ENCODE assay signal across 2 cellular contexts in the genomic region with DNA sequence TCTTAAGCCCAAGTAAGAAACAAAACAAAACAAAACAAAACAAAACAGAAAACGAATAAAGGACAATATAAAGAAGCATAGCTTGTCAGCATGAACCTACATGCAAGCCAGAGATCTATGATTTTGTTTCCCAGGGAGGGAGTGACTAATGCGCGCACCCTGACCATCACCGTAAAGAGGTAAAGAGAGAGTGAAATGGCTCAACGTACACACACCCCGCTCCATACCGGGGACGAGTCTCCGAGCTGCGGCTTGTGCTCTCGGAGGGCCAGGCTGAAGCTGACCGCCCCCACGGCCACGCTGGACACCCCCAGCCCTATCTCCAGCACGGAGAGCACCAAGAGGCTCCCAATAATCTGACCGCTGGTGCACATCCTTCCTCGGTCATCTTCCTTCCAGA.
TF ChIP-seq lines count a peak whose summit lies in the region.

No MANE protein-coding gene starts in this region.

TF ChIP-seq in H1, 55 proteins besides CTCF, POLR2A, EP300 and RAD21:
- TF ChIP-seq POLR2AphosphoS5 (IDR thresholded peaks at IDR 0.05; ENCODE audit: low read depth, low read length) (peak; percentile 53; the same call in 1 of the 2 replicates), CHD2 (IDR thresholded peaks at IDR 0.05; ENCODE audit: low read length) (no peak), ZNF274 (IDR thresholded peaks at IDR 0.05; ENCODE audit: borderline replicate concordance, extremely low read depth, low read length) (no peak), CREB1 (IDR thresholded peaks at IDR 0.05) (no peak), BCL11A (IDR thresholded peaks at IDR 0.05; ENCODE audit: low read depth in 2 of 2, low read length in 2 of 2) (no peak), FOSL1 (IDR thresholded peaks at IDR 0.05; ENCODE audit: insufficient read depth, low read depth, low read length) (no peak), SP4 (IDR thresholded peaks at IDR 0.05; ENCODE audit: low read length) (no peak), CBX5 (IDR thresholded peaks at IDR 0.05; ENCODE audit: low read depth, low read length) (no peak), JUN (IDR thresholded peaks at IDR 0.05; ENCODE audit: low read depth, low read length) (no peak), SRF (IDR thresholded peaks at IDR 0.05; ENCODE audit: low read depth, low read length) (no peak), TEAD4 (IDR thresholded peaks at IDR 0.05; ENCODE audit: low read depth, low read length) (no peak), SIX5 (IDR thresholded peaks at IDR 0.05; ENCODE audit: low read depth, low read length) (no peak), GTF2F1 (IDR thresholded peaks at IDR 0.05; ENCODE audit: borderline replicate concordance, low read depth, low read length) (no peak), EZH2 (IDR thresholded peaks at IDR 0.05; ENCODE audit: low read depth, low read length, severe bottlenecking) (peak; percentile 36), TAF1 (IDR thresholded peaks at IDR 0.05; ENCODE audit: low read depth, low read length) (0 out of 2 replicates have a peak, but pooled peaks have one; percentile 7), YY1 (IDR thresholded peaks at IDR 0.05; ENCODE audit: low read depth, low read length) (no peak), RFX5 (IDR thresholded peaks at IDR 0.05; ENCODE audit: borderline replicate concordance, low read depth, low read length) (no peak), TAF7 (optimal IDR thresholded peaks at IDR 0.05; ENCODE audit: borderline replicate concordance, low read depth, low read length) (peak; percentile 35), TBP (IDR thresholded peaks at IDR 0.05; ENCODE audit: low read depth, low read length) (peak; percentile 40; the same call in 1 of the 2 replicates), PHF8 (conservative IDR thresholded peaks at IDR 0.05; ENCODE audit: low read depth, low read length) (no peak), RNF2 (IDR thresholded peaks at IDR 0.05; ENCODE audit: borderline replicate concordance, low read depth, low read length, missing control alignments, poor library complexity, severe bottlenecking) (peak; percentile 60)

TF ChIP-seq in neural cell, 6 proteins besides CTCF, POLR2A, EP300 and RAD21:
- no peak for TF ChIP-seq MXI1 (conservative IDR thresholded peaks at IDR 0.05; ENCODE audit: poor library complexity, severe bottlenecking)
- peak; percentile 52 for TF ChIP-seq POLR2AphosphoS5 (IDR thresholded peaks at IDR 0.05)
- TF ChIP-seq TAF1 (IDR thresholded peaks at IDR 0.05; ENCODE audit: low read depth), result no peak
